In the genomic region with DNA sequence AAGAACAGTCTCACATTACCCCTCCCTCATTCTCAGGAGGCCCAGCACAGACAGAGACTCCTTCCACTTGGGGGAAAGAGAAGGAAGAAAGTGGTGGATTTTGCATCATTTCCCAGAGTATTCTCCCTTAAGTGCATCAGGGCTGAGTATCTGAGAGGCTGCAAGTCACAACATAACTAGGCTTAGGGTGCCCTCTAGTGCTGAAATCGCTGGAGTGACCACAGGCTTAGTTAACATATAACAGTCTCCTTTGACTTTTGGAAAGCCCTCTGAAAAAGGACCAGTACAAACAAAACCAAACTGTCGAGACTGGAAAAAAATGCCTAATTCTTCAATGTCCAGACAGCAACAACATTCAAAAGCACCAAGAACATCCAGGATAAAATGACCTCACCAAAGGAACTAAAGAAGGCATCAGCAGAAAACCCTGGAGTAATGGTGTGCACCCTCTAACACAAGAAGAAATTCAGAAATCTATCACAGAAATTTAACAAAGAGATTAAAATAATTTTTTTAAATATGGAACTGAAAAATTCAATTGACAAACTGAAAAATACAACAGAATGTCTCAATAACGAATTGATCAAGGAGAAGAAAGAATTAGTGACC, we compare ENCODE assay signal across 1 cellular context.
TF ChIP-seq lines count a peak whose summit lies in the region.

No MANE protein-coding gene starts in this region.

TF ChIP-seq in GM23338, 12 proteins besides CTCF, POLR2A, EP300 and RAD21 (continued from another document):
- TF ChIP-seq, protein P1, sequence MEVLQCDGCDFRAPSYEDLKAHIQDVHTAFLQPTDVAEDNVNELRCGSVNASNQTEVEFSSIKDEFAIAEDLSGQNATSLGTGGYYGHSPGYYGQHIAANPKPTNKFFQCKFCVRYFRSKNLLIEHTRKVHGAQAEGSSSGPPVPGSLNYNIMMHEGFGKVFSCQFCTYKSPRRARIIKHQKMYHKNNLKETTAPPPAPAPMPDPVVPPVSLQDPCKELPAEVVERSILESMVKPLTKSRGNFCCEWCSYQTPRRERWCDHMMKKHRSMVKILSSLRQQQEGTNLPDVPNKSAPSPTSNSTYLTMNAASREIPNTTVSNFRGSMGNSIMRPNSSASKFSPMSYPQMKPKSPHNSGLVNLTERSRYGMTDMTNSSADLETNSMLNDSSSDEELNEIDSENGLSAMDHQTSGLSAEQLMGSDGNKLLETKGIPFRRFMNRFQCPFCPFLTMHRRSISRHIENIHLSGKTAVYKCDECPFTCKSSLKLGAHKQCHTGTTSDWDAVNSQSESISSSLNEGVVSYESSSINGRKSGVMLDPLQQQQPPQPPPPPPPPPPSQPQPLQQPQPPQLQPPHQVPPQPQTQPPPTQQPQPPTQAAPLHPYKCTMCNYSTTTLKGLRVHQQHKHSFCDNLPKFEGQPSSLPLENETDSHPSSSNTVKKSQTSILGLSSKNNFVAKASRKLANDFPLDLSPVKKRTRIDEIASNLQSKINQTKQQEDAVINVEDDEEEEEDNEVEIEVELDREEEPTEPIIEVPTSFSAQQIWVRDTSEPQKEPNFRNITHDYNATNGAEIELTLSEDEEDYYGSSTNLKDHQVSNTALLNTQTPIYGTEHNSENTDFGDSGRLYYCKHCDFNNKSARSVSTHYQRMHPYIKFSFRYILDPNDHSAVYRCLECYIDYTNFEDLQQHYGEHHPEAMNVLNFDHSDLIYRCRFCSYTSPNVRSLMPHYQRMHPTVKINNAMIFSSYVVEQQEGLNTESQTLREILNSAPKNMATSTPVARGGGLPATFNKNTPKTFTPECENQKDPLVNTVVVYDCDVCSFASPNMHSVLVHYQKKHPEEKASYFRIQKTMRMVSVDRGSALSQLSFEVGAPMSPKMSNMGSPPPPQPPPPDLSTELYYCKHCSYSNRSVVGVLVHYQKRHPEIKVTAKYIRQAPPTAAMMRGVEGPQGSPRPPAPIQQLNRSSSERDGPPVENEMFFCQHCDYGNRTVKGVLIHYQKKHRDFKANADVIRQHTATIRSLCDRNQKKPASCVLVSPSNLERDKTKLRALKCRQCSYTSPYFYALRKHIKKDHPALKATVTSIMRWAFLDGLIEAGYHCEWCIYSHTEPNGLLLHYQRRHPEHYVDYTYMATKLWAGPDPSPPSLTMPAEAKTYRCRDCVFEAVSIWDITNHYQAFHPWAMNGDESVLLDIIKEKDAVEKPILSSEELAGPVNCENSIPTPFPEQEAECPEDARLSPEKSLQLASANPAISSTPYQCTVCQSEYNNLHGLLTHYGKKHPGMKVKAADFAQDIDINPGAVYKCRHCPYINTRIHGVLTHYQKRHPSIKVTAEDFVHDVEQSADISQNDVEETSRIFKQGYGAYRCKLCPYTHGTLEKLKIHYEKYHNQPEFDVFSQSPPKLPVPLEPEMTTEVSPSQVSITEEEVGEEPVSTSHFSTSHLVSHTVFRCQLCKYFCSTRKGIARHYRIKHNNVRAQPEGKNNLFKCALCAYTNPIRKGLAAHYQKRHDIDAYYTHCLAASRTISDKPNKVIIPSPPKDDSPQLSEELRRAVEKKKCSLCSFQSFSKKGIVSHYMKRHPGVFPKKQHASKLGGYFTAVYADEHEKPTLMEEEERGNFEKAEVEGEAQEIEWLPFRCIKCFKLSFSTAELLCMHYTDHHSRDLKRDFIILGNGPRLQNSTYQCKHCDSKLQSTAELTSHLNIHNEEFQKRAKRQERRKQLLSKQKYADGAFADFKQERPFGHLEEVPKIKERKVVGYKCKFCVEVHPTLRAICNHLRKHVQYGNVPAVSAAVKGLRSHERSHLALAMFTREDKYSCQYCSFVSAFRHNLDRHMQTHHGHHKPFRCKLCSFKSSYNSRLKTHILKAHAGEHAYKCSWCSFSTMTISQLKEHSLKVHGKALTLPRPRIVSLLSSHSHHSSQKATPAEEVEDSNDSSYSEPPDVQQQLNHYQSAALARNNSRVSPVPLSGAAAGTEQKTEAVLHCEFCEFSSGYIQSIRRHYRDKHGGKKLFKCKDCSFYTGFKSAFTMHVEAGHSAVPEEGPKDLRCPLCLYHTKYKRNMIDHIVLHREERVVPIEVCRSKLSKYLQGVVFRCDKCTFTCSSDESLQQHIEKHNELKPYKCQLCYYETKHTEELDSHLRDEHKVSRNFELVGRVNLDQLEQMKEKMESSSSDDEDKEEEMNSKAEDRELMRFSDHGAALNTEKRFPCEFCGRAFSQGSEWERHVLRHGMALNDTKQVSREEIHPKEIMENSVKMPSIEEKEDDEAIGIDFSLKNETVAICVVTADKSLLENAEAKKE (CRISPR knock-in tag; IDR thresholded peaks at IDR 0.05): no peak
- TF ChIP-seq, protein P2, sequence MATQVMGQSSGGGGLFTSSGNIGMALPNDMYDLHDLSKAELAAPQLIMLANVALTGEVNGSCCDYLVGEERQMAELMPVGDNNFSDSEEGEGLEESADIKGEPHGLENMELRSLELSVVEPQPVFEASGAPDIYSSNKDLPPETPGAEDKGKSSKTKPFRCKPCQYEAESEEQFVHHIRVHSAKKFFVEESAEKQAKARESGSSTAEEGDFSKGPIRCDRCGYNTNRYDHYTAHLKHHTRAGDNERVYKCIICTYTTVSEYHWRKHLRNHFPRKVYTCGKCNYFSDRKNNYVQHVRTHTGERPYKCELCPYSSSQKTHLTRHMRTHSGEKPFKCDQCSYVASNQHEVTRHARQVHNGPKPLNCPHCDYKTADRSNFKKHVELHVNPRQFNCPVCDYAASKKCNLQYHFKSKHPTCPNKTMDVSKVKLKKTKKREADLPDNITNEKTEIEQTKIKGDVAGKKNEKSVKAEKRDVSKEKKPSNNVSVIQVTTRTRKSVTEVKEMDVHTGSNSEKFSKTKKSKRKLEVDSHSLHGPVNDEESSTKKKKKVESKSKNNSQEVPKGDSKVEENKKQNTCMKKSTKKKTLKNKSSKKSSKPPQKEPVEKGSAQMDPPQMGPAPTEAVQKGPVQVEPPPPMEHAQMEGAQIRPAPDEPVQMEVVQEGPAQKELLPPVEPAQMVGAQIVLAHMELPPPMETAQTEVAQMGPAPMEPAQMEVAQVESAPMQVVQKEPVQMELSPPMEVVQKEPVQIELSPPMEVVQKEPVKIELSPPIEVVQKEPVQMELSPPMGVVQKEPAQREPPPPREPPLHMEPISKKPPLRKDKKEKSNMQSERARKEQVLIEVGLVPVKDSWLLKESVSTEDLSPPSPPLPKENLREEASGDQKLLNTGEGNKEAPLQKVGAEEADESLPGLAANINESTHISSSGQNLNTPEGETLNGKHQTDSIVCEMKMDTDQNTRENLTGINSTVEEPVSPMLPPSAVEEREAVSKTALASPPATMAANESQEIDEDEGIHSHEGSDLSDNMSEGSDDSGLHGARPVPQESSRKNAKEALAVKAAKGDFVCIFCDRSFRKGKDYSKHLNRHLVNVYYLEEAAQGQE (IDR thresholded peaks at IDR 0.05; ENCODE audit: unreplicated experiment): no peak
- TF ChIP-seq, protein P3, sequence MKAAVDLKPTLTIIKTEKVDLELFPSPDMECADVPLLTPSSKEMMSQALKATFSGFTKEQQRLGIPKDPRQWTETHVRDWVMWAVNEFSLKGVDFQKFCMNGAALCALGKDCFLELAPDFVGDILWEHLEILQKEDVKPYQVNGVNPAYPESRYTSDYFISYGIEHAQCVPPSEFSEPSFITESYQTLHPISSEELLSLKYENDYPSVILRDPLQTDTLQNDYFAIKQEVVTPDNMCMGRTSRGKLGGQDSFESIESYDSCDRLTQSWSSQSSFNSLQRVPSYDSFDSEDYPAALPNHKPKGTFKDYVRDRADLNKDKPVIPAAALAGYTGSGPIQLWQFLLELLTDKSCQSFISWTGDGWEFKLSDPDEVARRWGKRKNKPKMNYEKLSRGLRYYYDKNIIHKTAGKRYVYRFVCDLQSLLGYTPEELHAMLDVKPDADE (IDR thresholded peaks at IDR 0.05): no peak
- TF ChIP-seq EZH2phosphoT487 (IDR thresholded peaks at IDR 0.05; ENCODE audit: unreplicated experiment): no peak
- no peak for TF ChIP-seq ZNF331 (CRISPR knock-in tag; IDR thresholded peaks at IDR 0.05; ENCODE audit: low read depth)
- TF ChIP-seq CREB1 (CRISPR knock-in tag; IDR thresholded peaks at IDR 0.05; ENCODE audit: low read depth): no peak
